8 cellular contexts compared by ENCODE assay signal in the genomic region with DNA sequence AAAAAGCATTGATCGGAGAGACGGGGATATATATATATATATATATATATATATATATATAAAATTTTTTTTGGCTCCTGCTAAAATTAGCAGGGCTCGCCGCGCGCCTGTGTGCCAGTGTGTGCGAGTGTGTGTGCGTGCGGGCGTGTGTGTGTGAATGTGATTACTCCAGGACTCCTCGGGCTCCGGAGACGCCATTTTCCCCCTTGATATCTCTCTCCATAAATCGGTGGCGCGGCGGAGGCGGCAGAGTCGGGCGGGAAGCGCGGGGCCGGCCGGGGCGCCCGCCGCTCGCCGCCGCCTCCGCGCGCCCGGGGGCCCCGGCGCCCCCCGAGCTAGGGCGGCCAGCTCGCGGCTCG. TPM values are rescaled to one million over a fixed set of nuclear protein-coding genes. Genes with fewer than 3 reads are reported as not detected.
A peak's percentile ranks its signal among the peaks of the same experiment; 100 is the strongest.
DNase-seq lines count a peak whose midpoint lies in the region; ATAC-seq and TF ChIP-seq lines count a peak whose summit lies in the region.

No MANE protein-coding gene starts in this region.

- peaks cover 3 to 9% (median 8%) of the 10 kb centered on the region in 3 donors for H3K4me1 Mint-ChIP-seq in CD8-positive, alpha-beta memory T cell
- peaks cover 3% of the 10 kb centered on the region for H3K4me1 Mint-ChIP-seq in activated naive CD4-positive, alpha-beta T cell treated with anti-CD3 and anti-CD28 coated beads, Interleukin-2, amount 50 U/mL, for 24 hours

- CTCF ChIA-PET in CD8-positive, alpha-beta memory T cell (lab: Charles Lee) = no interaction called here

- H3K4me3 ChIP-seq in CD8-positive, alpha-beta memory T cell (ENCODE audit: low read length) = no peak overlapping the region
- peak overlapping the region; percentile 49 to 98 (median 86) for H3K4me3 ChIP-seq in heart right ventricle

- H3K4me3 Mint-ChIP-seq in CD8-positive, alpha-beta memory T cell = peak overlapping the region in 2 of 7 donors; percentile 82 to 89
- H3K4me3 Mint-ChIP-seq in activated naive CD4-positive, alpha-beta T cell treated with anti-CD3 and anti-CD28 coated beads, Interleukin-2, amount 50 U/mL, for 24 hours = peak overlapping the region; percentile 78

- H3K27me3 ChIP-seq in CD8-positive, alpha-beta memory T cell (ENCODE audit: insufficient read depth, low read length, poor library complexity, severe bottlenecking) = no peaks in the 10 kb centered on the region
- H3K27me3 ChIP-seq in heart right ventricle = peaks cover 0 to 61% (median 0%) of the 10 kb centered on the region in 7 donors

- intact Hi-C loops in heart right ventricle (cut with DNase I) (loop anchor here (1.0 to 10.0 kb wide), 21 partner anchors 47 to 895 kb away; no protein-coding TSS in a partner anchor), posterior cingulate gyrus (cut with DNase I) (loop anchor here (5.0 to 10.0 kb wide), 2 partner anchors 215 to 532 kb away; no protein-coding TSS in a partner anchor)

- peaks cover 4 to 16% of the 10 kb centered on the region in 2 donors for H3K27me3 Mint-ChIP-seq in CD8-positive, alpha-beta memory T cell
- H3K27me3 Mint-ChIP-seq in activated naive CD4-positive, alpha-beta T cell treated with anti-CD3 and anti-CD28 coated beads, Interleukin-2, amount 50 U/mL, for 24 hours = peaks cover 26% of the 10 kb centered on the region

- no peak overlapping the region for H3K27ac ChIP-seq in CD8-positive, alpha-beta memory T cell (ENCODE audit: low read depth, low read length)
- H3K27ac ChIP-seq in heart right ventricle = peak overlapping the region; percentile 75 to 99 (median 98)

- H3K36me3 Mint-ChIP-seq in CD8-positive, alpha-beta memory T cell = peaks cover 0 to 1% (median 0%) of the 10 kb centered on the region in 3 donors
- H3K36me3 Mint-ChIP-seq in activated naive CD4-positive, alpha-beta T cell treated with anti-CD3 and anti-CD28 coated beads, Interleukin-2, amount 50 U/mL, for 24 hours = no peaks in the 10 kb centered on the region

- TF ChIP-seq CTCF in heart right ventricle (IDR thresholded peaks at IDR 0.05) = no peak

- ATAC-seq in heart right ventricle = no peak
- no peak for ATAC-seq in HG03095 (IDR thresholded peaks at IDR 0.05; ENCODE audit: unreplicated experiment)

- H3K27ac Mint-ChIP-seq in CD8-positive, alpha-beta memory T cell = peak overlapping the region in 2 of 8 donors; percentile 66
- no peak overlapping the region for H3K27ac Mint-ChIP-seq in activated naive CD4-positive, alpha-beta T cell treated with anti-CD3 and anti-CD28 coated beads, Interleukin-2, amount 50 U/mL, for 24 hours

- H3K4me1 ChIP-seq in CD8-positive, alpha-beta memory T cell (ENCODE audit: insufficient read depth, low read length) = peaks cover 4% of the 10 kb centered on the region
- peaks cover 4 to 41% (median 14%) of the 10 kb centered on the region in 9 donors for H3K4me1 ChIP-seq in heart right ventricle

- 0% methylated on average over 41 of the region's 41 CpGs for WGBS in heart right ventricle, 2 donors

- POLR2A ChIA-PET in CD8-positive, alpha-beta memory T cell (lab: Charles Lee) = no interaction called here

- H3K36me3 ChIP-seq in CD8-positive, alpha-beta memory T cell (ENCODE audit: insufficient read depth, low read length) = no peaks in the 10 kb centered on the region
- H3K36me3 ChIP-seq in heart right ventricle = no peaks in the 10 kb centered on the region

- no peaks in the 10 kb centered on the region for H3K9me3 Mint-ChIP-seq in CD8-positive, alpha-beta memory T cell
- H3K9me3 Mint-ChIP-seq in activated naive CD4-positive, alpha-beta T cell treated with anti-CD3 and anti-CD28 coated beads, Interleukin-2, amount 50 U/mL, for 24 hours = no peaks in the 10 kb centered on the region

- no peaks in the 10 kb centered on the region for H3K9me3 ChIP-seq in CD8-positive, alpha-beta memory T cell (ENCODE audit: low read length)
- no peaks in the 10 kb centered on the region for H3K9me3 ChIP-seq in heart right ventricle

- DNase-seq in CD8-positive, alpha-beta memory T cell = peak in 4 of 5 donors; percentile 6 to 57 (median 9)
- DNase-seq in H4 (ENCODE audit: low spot score) = peak; percentile 58
- peak; percentile 56 for DNase-seq in NCI-H510A (lab: John Stamatoyannopoulos, UW)
- peak; percentile 55 to 57 for DNase-seq in heart right ventricle
- peak; percentile 35 to 92 (median 56) for DNase-seq in posterior cingulate gyrus
- DNase-seq in NCI-H524 treated with DMSO at 0.1 percent for 48 hours (lab: John Stamatoyannopoulos, UW) = no peak

RNA-seq across cellular contexts. Expression of gene SETBP1, which starts 0.8 kb away (rescaled TPM):
- total RNA-seq in CD8-positive, alpha-beta memory T cell = 10 to 100 TPM; 13.9 to 14.1 TPM
- polyA plus RNA-seq in CD8-positive, alpha-beta memory T cell = 0.22 TPM
- total RNA-seq in H4 (2014; rRNA removed; shearing (Covaris generic)) = 2.7 and 3.6 TPM in 2 replicates
- total RNA-seq in heart right ventricle = 10 to 100 TPM in 2 of 10 donors, 1 to 10 TPM in 8; 4.5 to 12.2 (median 6.3) TPM
- polyA plus RNA-seq in heart right ventricle = 1 to 10 TPM in 1 of 2 donors, under 1 TPM in 1; 0.71 to 1.6 TPM
